In the genomic region with DNA sequence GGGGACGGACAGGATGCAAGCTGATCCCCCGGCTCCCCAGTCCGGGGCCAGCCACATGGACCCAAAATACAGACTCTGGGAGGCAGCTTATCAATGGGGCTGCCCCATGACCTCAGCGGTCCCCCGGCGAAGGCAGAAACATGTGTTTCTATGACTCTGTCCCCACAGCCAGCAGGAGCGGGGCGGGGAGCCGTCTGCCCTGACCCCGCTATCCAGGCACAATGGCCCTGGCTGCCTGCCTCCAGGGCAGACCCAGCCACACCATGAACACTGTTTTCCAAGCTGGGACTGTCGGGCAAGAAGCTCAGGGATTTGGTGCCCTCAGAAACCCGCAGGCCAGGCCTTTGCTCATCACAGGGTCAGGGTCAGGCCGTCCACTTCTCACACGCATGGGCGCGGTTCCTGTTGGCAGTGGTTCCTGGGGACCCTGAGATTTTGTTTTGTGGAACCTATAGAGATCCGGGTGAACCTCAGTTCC, we compare ENCODE assay signal across 11 cellular contexts.
DNase-seq lines count a peak whose midpoint lies in the region; ATAC-seq, FAIRE-seq and TF ChIP-seq lines count a peak whose summit lies in the region.
"Had no signal": no experiment of that assay in that cellular context is flagged by ENCODE, and none has a peak within 500 bp of the region (broad histone marks: within the 10 kb centered on the region; RNA-seq: fewer than 3 reads in every experiment).

No MANE protein-coding gene starts in this region.

- no peak overlapping the region for H3K4me3 ChIP-seq in heart right ventricle
- H3K4me3 ChIP-seq in pancreas, result no peak overlapping the region
- H3K4me3 ChIP-seq in urinary bladder (ENCODE audit: low read depth, low read length), result no peak overlapping the region

- H3K9me3 ChIP-seq in heart right ventricle (no peaks in the 10 kb centered on the region), pancreas (no peaks in the 10 kb centered on the region)

- WGBS in heart right ventricle, 2 donors, result 17 to 23% methylated on average over 17 of the region's 17 CpGs
- WGBS in pancreas, 2 donors, result 16% methylated on average over 17 of the region's 17 CpGs
- 38% methylated on average over 17 of the region's 17 CpGs for WGBS in urinary bladder

- H3K4me1 ChIP-seq in heart right ventricle, result peaks cover 41 to 77% (median 60%) of the 10 kb centered on the region in 9 donors
- peaks cover 36 to 43% (median 36%) of the 10 kb centered on the region in 3 donors for H3K4me1 ChIP-seq in pancreas
- H3K4me1 ChIP-seq in urinary bladder (ENCODE audit: insufficient read depth), result no peaks in the 10 kb centered on the region

- H3K4me1 Mint-ChIP-seq in stimulated activated effector memory CD8-positive, alpha-beta T cell treated with anti-CD3 and anti-CD28 coated beads, Interleukin-12 subunit alpha, Interleukin-12 subunit beta, amount 100 ng/mL, for 72 hours, result peaks cover 6% of the 10 kb centered on the region

- no peak overlapping the region for H3K27ac Mint-ChIP-seq in stimulated activated effector memory CD8-positive, alpha-beta T cell treated with anti-CD3 and anti-CD28 coated beads, Interleukin-12 subunit alpha, Interleukin-12 subunit beta, amount 100 ng/mL, for 72 hours
- H3K27ac Mint-ChIP-seq: type B pancreatic cell had no signal

- H3K4me3 Mint-ChIP-seq in stimulated activated effector memory CD8-positive, alpha-beta T cell treated with anti-CD3 and anti-CD28 coated beads, Interleukin-12 subunit alpha, Interleukin-12 subunit beta, amount 100 ng/mL, for 72 hours, result no peak overlapping the region
- H3K4me3 Mint-ChIP-seq: type B pancreatic cell had no signal

- peaks cover 46% of the 10 kb centered on the region for H3K36me3 Mint-ChIP-seq in stimulated activated effector memory CD8-positive, alpha-beta T cell treated with anti-CD3 and anti-CD28 coated beads, Interleukin-12 subunit alpha, Interleukin-12 subunit beta, amount 100 ng/mL, for 72 hours

- intact Hi-C loops in heart right ventricle (cut with DNase I) (loop anchor here in 8 of 10 donors (2.0 to 10.0 kb wide), 8 partner anchors 53 to 397 kb away; a partner anchor contains a TSS), pancreas (cut with DNase I) (no loop called here)

- H3K9me3 Mint-ChIP-seq in stimulated activated effector memory CD8-positive, alpha-beta T cell treated with anti-CD3 and anti-CD28 coated beads, Interleukin-12 subunit alpha, Interleukin-12 subunit beta, amount 100 ng/mL, for 72 hours, result no peaks in the 10 kb centered on the region
- H3K9me3 Mint-ChIP-seq: type B pancreatic cell had no signal

- TF ChIP-seq CTCF in heart right ventricle (IDR thresholded peaks at IDR 0.05), result no peak
- TF ChIP-seq CTCF in pancreas (IDR thresholded peaks at IDR 0.05), result no peak

- DNase-seq in amygdala (lab: John Stamatoyannopoulos, UW) (peak in 34 of 56 donors; percentile 26 to 88 (median 68)), heart right ventricle (no peak), pancreas (no peak), AML-193 (lab: John Stamatoyannopoulos, UW) (no peak), activated gamma-delta T cell treated with Interleukin-2 at 50 U/mL for 16 hours (no peak)
- no peak for DNase-seq in stimulated activated effector memory CD8-positive, alpha-beta T cell treated with anti-CD3 and anti-CD28 coated beads, Interleukin-12 subunit alpha, Interleukin-12 subunit beta, amount 100 ng/mL, for 72 hours (ENCODE audit: low spot score in 2 of 2)
- DNase-seq: activated CD8-positive, alpha-beta memory T cell treated with anti-CD3 and anti-CD28 coated beads for 24 hours; GOT3; mesendoderm had no signal

- ATAC-seq in heart right ventricle (peak in 6 of 8 donors; percentile 23 to 54 (median 42)), pancreas (peak; percentile 19 to 52 (median 43))
- no peak for ATAC-seq in stimulated activated effector memory CD8-positive, alpha-beta T cell treated with anti-CD3 and anti-CD28 coated beads, Interleukin-12 subunit alpha, Interleukin-12 subunit beta, amount 100 ng/mL, for 72 hours

- H3K27ac ChIP-seq in heart right ventricle (peak overlapping the region; percentile 81 to 96 (median 91)), pancreas (peak overlapping the region; percentile 79 to 95 (median 92)), urinary bladder (ENCODE audit: low read depth) (peak overlapping the region; percentile 19)

- H3K27me3 ChIP-seq in heart right ventricle, result no peaks in the 10 kb centered on the region
- H3K27me3 ChIP-seq in pancreas, result no peaks in the 10 kb centered on the region

- FAIRE-seq in pancreas (lab: Jason Lieb, UNC), result no peak

- H3K36me3 ChIP-seq in heart right ventricle (peaks cover 0 to 99% (median 19%) of the 10 kb centered on the region in 9 donors), pancreas (peaks cover 2 to 27% (median 10%) of the 10 kb centered on the region in 3 donors), urinary bladder (ENCODE audit: insufficient read depth) (peaks cover 3% of the 10 kb centered on the region)

Comparison
In these comparisons a context has a peak if more than half of its experiments do, and no peak if none do; other contexts are left out.
1. DNase-seq: peak in amygdala (34 of 56); none in heart right ventricle (0 of 2), pancreas (0 of 6), AML-193 (0 of 2), activated gamma-delta T cell treated with Interleukin-2 at 50 U/mL for 16 hours (single experiment) and stimulated activated effector memory CD8-positive, alpha-beta T cell treated with anti-CD3 and anti-CD28 coated beads, Interleukin-12 subunit alpha, Interleukin-12 subunit beta, amount 100 ng/mL, for 72 hours (0 of 2).
2. H3K27ac ChIP-seq: peak in every context shown above with its lines; median percentile 92 in pancreas; 91 in heart right ventricle; 19 in urinary bladder.
3. intact Hi-C loops: an anchor here in heart right ventricle (2.0 to 10.0 kb wide); none called in pancreas.